In the genomic region with DNA sequence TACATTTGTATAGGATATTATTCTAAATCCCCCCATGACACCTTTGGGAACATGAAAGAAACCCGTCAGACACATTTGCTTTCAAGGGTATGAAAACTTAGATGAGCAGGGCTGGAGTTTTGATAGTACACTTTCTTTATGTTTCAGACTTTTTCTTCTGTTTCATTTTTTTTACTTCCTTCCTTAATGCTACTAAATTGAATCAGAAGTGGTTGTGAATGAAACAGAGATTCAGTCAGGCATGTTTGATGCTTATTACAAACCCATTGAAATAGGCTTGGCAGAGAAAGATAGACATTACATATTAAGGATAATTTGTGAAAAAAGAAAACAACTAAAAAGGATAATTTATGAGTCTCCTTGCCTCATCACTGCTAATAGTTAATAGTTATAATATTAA, we compare ENCODE assay signal across 20 cellular contexts. TPM values are rescaled to one million over a fixed set of nuclear protein-coding genes. Genes with fewer than 3 reads are reported as not detected.
A peak's percentile ranks its signal among the peaks of the same experiment; 100 is the strongest.
DNase-seq lines count a peak whose midpoint lies in the region; ATAC-seq and TF ChIP-seq lines count a peak whose summit lies in the region.
"Had no signal": no experiment of that assay in that cellular context is flagged by ENCODE, and none has a peak within 500 bp of the region (broad histone marks: within the 10 kb centered on the region; RNA-seq: fewer than 3 reads in every experiment).

No MANE protein-coding gene starts in this region.

- no peaks in the 10 kb centered on the region for H3K9me3 Mint-ChIP-seq in activated T-cell treated with anti-CD3 and anti-CD28 coated beads, Interleukin-2, amount 50 U/mL, for 72 hours
- H3K9me3 Mint-ChIP-seq in activated T-cell treated with anti-CD3 and anti-CD28 coated beads, Interleukin-2, amount 50 U/mL, for 4 hours: no peaks in the 10 kb centered on the region
- H3K9me3 Mint-ChIP-seq in stimulated activated effector memory CD8-positive, alpha-beta T cell treated with anti-CD3 and anti-CD28 coated beads, Interleukin-12 subunit alpha, Interleukin-12 subunit beta, amount 100 ng/mL, for 72 hours: no peaks in the 10 kb centered on the region
- no peaks in the 10 kb centered on the region for H3K9me3 Mint-ChIP-seq in chondrocyte (ENCODE audit: low read depth)
- H3K9me3 Mint-ChIP-seq: CD8-positive, alpha-beta T cell had no signal

- no peak overlapping the region for H2AFZ ChIP-seq in Karpas-422 (ENCODE audit: low read length)

- H3K27me3 ChIP-seq in Karpas-422 (ENCODE audit: low read length) (no peaks in the 10 kb centered on the region), spleen (replicated peaks in 1 of 7) (no peaks in the 10 kb centered on the region)
- H3K27me3 ChIP-seq: BLaER1 had no signal

- H3K9me3 ChIP-seq in Karpas-422 (ENCODE audit: low read length): no peaks in the 10 kb centered on the region
- no peaks in the 10 kb centered on the region for H3K9me3 ChIP-seq in spleen
- H3K9me3 ChIP-seq: BLaER1, SK-N-SH had no signal

- H3K36me3 ChIP-seq in Karpas-422 (ENCODE audit: insufficient read depth, low read length) (no peaks in the 10 kb centered on the region), spleen (peaks cover 0 to 86% (median 19%) of the 10 kb centered on the region in 6 donors)

- H3K9me2 ChIP-seq in Karpas-422 (replicated peaks; ENCODE audit: insufficient read depth, low read length): no peaks in the 10 kb centered on the region
- H3K9me2 ChIP-seq: SK-N-SH had no signal

- H3K4me1 Mint-ChIP-seq in activated T-cell treated with anti-CD3 and anti-CD28 coated beads, Interleukin-2, amount 50 U/mL, for 72 hours (ENCODE audit: low read depth): peaks cover 31% of the 10 kb centered on the region
- H3K4me1 Mint-ChIP-seq in activated T-cell treated with anti-CD3 and anti-CD28 coated beads, Interleukin-2, amount 50 U/mL, for 4 hours (ENCODE audit: low read depth): peaks cover 21% of the 10 kb centered on the region
- peaks cover 25% of the 10 kb centered on the region for H3K4me1 Mint-ChIP-seq in stimulated activated effector memory CD8-positive, alpha-beta T cell treated with anti-CD3 and anti-CD28 coated beads, Interleukin-12 subunit alpha, Interleukin-12 subunit beta, amount 100 ng/mL, for 72 hours
- H3K4me1 Mint-ChIP-seq in chondrocyte (ENCODE audit: low read depth): no peaks in the 10 kb centered on the region

- H3K4me1 ChIP-seq in Karpas-422 (ENCODE audit: low read length) (0 out of 2 replicates have a peak, but pooled peaks cover 5% of the 10 kb centered on the region), spleen (peaks cover 0 to 10% (median 0%) of the 10 kb centered on the region in 6 donors)
- H3K4me1 ChIP-seq: BLaER1 had no signal

- H3K27me3 Mint-ChIP-seq in activated T-cell treated with anti-CD3 and anti-CD28 coated beads, Interleukin-2, amount 50 U/mL, for 72 hours (ENCODE audit: low read depth): no peaks in the 10 kb centered on the region
- H3K27me3 Mint-ChIP-seq in activated T-cell treated with anti-CD3 and anti-CD28 coated beads, Interleukin-2, amount 50 U/mL, for 4 hours (ENCODE audit: low read depth): no peaks in the 10 kb centered on the region
- no peaks in the 10 kb centered on the region for H3K27me3 Mint-ChIP-seq in chondrocyte (ENCODE audit: low read depth)

- H3K79me2 ChIP-seq in Karpas-422 (ENCODE audit: low read length): peaks cover 3% of the 10 kb centered on the region; the same call in 1 of the 2 replicates

- intact Hi-C loops in spleen (cut with DNase I; ENCODE audit: low total_unique reads): no loop called here

- H3K27ac ChIP-seq in Karpas-422 (ENCODE audit: low read length) (peak overlapping the region; percentile 18; the same call in 1 of the 2 replicates), spleen (no peak overlapping the region)
- H3K27ac ChIP-seq: BLaER1 had no signal

- H3K27ac Mint-ChIP-seq in activated T-cell treated with anti-CD3 and anti-CD28 coated beads, Interleukin-2, amount 50 U/mL, for 72 hours: peak overlapping the region; percentile 82
- no peak overlapping the region for H3K27ac Mint-ChIP-seq in stimulated activated effector memory CD8-positive, alpha-beta T cell treated with anti-CD3 and anti-CD28 coated beads, Interleukin-12 subunit alpha, Interleukin-12 subunit beta, amount 100 ng/mL, for 72 hours
- no peak overlapping the region for H3K27ac Mint-ChIP-seq in chondrocyte (ENCODE audit: unreplicated experiment)
- H3K27ac Mint-ChIP-seq: CD8-positive, alpha-beta T cell had no signal

- H3K4me3 Mint-ChIP-seq in activated T-cell treated with anti-CD3 and anti-CD28 coated beads, Interleukin-2, amount 50 U/mL, for 72 hours: peak overlapping the region in 1 of 2 donors; percentile 16
- H3K4me3 Mint-ChIP-seq in activated T-cell treated with anti-CD3 and anti-CD28 coated beads, Interleukin-2, amount 50 U/mL, for 4 hours: no peak overlapping the region
- H3K4me3 Mint-ChIP-seq in stimulated activated effector memory CD8-positive, alpha-beta T cell treated with anti-CD3 and anti-CD28 coated beads, Interleukin-12 subunit alpha, Interleukin-12 subunit beta, amount 100 ng/mL, for 72 hours: no peak overlapping the region
- no peak overlapping the region for H3K4me3 Mint-ChIP-seq in chondrocyte (ENCODE audit: unreplicated experiment)
- H3K4me3 Mint-ChIP-seq: CD8-positive, alpha-beta T cell had no signal

- no peaks in the 10 kb centered on the region for H4K20me1 ChIP-seq in Karpas-422 (ENCODE audit: insufficient read depth, low read depth, low read length)
- H4K20me1 ChIP-seq: BLaER1 had no signal

- H3K36me3 Mint-ChIP-seq in activated T-cell treated with anti-CD3 and anti-CD28 coated beads, Interleukin-2, amount 50 U/mL, for 72 hours (ENCODE audit: insufficient read depth in 2 of 2): peaks cover 2 to 8% of the 10 kb centered on the region in 2 donors
- H3K36me3 Mint-ChIP-seq in activated T-cell treated with anti-CD3 and anti-CD28 coated beads, Interleukin-2, amount 50 U/mL, for 4 hours (ENCODE audit: insufficient read depth): peaks cover 14% of the 10 kb centered on the region
- H3K36me3 Mint-ChIP-seq in stimulated activated effector memory CD8-positive, alpha-beta T cell treated with anti-CD3 and anti-CD28 coated beads, Interleukin-12 subunit alpha, Interleukin-12 subunit beta, amount 100 ng/mL, for 72 hours: peaks cover 59% of the 10 kb centered on the region
- H3K36me3 Mint-ChIP-seq in chondrocyte (ENCODE audit: low read depth): peaks cover 6% of the 10 kb centered on the region

- H3K4me2 ChIP-seq in Karpas-422 (ENCODE audit: low read depth, low read length, poor library complexity, severe bottlenecking): no peak overlapping the region
- H3K4me2 ChIP-seq: BLaER1, SK-N-SH had no signal

- no peak for TF ChIP-seq CTCF in GM10266 (IDR thresholded peaks at IDR 0.05; ENCODE audit: control insufficient read depth, insufficient read depth, low read depth, missing control alignments)
- TF ChIP-seq CTCF in chondrocyte (IDR thresholded peaks at IDR 0.05): no peak
- no peak for TF ChIP-seq CTCF in spleen (IDR thresholded peaks at IDR 0.05 in 8 of 11, conservative IDR thresholded peaks at IDR 0.05 in 3 of 11)

- no peak overlapping the region for H3K9ac ChIP-seq in Karpas-422 (ENCODE audit: low read length)
- H3K9ac ChIP-seq: BLaER1, SK-N-SH had no signal

- peak in 1 of 2 donors; percentile 28 for ATAC-seq in activated T-cell treated with anti-CD3 and anti-CD28 coated beads, Interleukin-2, amount 50 U/mL, for 72 hours (replicated peaks in 1 of 2)
- no peak for ATAC-seq in activated T-cell treated with anti-CD3 and anti-CD28 coated beads, Interleukin-2, amount 50 U/mL, for 4 hours
- ATAC-seq in stimulated activated effector memory CD8-positive, alpha-beta T cell treated with anti-CD3 and anti-CD28 coated beads, Interleukin-12 subunit alpha, Interleukin-12 subunit beta, amount 100 ng/mL, for 72 hours: peak; percentile 32
- no peak for ATAC-seq in HG03460 (IDR thresholded peaks at IDR 0.05; ENCODE audit: unreplicated experiment)
- ATAC-seq: CD8-positive, alpha-beta T cell; HCT116 had no signal

- 66 to 80% (median 71%) methylated on average over 1 of the region's 1 CpG for WGBS in spleen, 5 donors

- no peak for TF ChIP-seq POLR2A in spleen (IDR thresholded peaks at IDR 0.05)

- no peak overlapping the region for H3K4me3 ChIP-seq in Karpas-422 (ENCODE audit: low read length)
- H3K4me3 ChIP-seq in spleen: no peak overlapping the region
- H3K4me3 ChIP-seq: BLaER1 had no signal

- DNase-seq in activated T-cell treated with anti-CD3 and anti-CD28 coated beads, Interleukin-2, amount 50 U/mL, for 72 hours: no peak
- DNase-seq in activated T-cell treated with anti-CD3 and anti-CD28 coated beads, Interleukin-2, amount 50 U/mL, for 4 hours: no peak
- DNase-seq in GM10266 (ENCODE audit: extremely low spot score): peak; percentile 10
- no peak for DNase-seq in Karpas-422
- DNase-seq in stimulated activated effector memory CD8-positive, alpha-beta T cell treated with anti-CD3 and anti-CD28 coated beads, Interleukin-12 subunit alpha, Interleukin-12 subunit beta, amount 100 ng/mL, for 72 hours (ENCODE audit: low spot score in 2 of 2): no peak
- DNase-seq in chondrocyte (ENCODE audit: low spot score): no peak
- no peak for DNase-seq in spleen
- DNase-seq: Calu3; CD8-positive, alpha-beta T cell; EL; GOT3; NCI-H1105; NCI-H1694; NCI-H2081 treated with DMSO at 0.1 percent for 48 hours; NCI-H774; SHP77; SK-N-SH had no signal

RNA-seq across cellular contexts. Expression of a gene that starts 26.8 kb away (rescaled TPM):
- total RNA-seq in activated T-cell treated with anti-CD3 and anti-CD28 coated beads, Interleukin-2, amount 50 U/mL, for 72 hours: 10 to 100 TPM; 18.6 to 21.5 TPM
- 10 to 100 TPM; 23.5 to 30.7 (median 23.5) TPM for total RNA-seq in activated T-cell treated with anti-CD3 and anti-CD28 coated beads, Interleukin-2, amount 50 U/mL, for 4 hours
- total RNA-seq in Karpas-422 (2014; rRNA removed; shearing (Covaris generic); ENCODE audit: low replicate concordance): 11.5 and 23.7 TPM in 2 replicates
- total RNA-seq in chondrocyte: 26.5 to 34.4 TPM (median 28.8 TPM) in 3 replicates
- total RNA-seq in spleen: 10 to 100 TPM; 18.7 to 29.2 (median 21.5) TPM
- polyA plus RNA-seq in spleen: 1 to 10 TPM; 4.0 to 4.9 (median 4.2) TPM
